ENCODE assay signal across 9 cellular contexts in the genomic region with DNA sequence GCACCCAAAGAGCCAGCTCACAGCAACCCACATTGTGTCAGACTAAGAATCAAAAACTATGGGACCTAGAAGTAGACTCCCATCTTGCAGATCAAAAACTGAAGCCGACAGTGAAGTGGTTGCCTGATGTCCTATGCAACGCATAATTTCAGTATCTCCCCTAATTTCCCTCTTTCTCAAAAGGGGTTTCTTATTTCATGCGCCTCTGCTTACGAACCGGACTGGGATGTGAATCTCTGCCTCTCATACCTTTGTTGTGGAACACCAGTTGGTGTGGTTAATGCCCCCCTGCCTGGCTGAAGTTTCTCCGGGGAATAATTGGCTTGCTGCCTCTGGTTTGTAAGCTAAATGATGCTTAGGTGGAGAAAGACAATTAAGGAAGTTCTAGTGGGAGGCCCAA. TPM values are rescaled to one million over a fixed set of nuclear protein-coding genes. Genes with fewer than 3 reads are reported as not detected.
DNase-seq lines count a peak whose midpoint lies in the region; ATAC-seq, FAIRE-seq and TF ChIP-seq lines count a peak whose summit lies in the region.
"Had no signal": no experiment of that assay in that cellular context is flagged by ENCODE, and none has a peak within 500 bp of the region (broad histone marks: within the 10 kb centered on the region; RNA-seq: fewer than 3 reads in every experiment).

No MANE protein-coding gene starts in this region.

- SMC1A ChIA-PET in GM12878 (lab: Charles Lee; ENCODE audit: uncharacterized antibody, unreplicated experiment): interaction anchor here (0.5 to 1.7 kb wide), 5 partner anchors 9 to 37 kb away, joined by 3 to 9 read pairs (median 5); no protein-coding TSS in a partner anchor

- in situ Hi-C loops in GM12878 (cut with MboI): loop anchor here (10.0 kb wide), 1 partner anchor 259 kb away; no protein-coding TSS in a partner anchor

- BruUV-seq in GM12878 (replicated peaks; lab: Mats Ljungman, UMichigan): no TSS peak

- peak overlapping the region; percentile 47 to 58 for H3K4me3 ChIP-seq in right atrium auricular region
- H3K4me3 ChIP-seq in GM12878: no peak overlapping the region; the same call in 1 of the 2 replicates
- H3K4me3 ChIP-seq in naive thymus-derived CD4-positive, alpha-beta T cell (ENCODE audit: low read length): peak overlapping the region; percentile 1
- no peak overlapping the region for H3K4me3 ChIP-seq in BE2C (ENCODE audit: low read depth, low read length)

- H4K20me1 ChIP-seq in GM12878 (ENCODE audit: control insufficient read depth, insufficient read depth): no peaks in the 10 kb centered on the region

- peaks cover 0 to 3% (median 0%) of the 10 kb centered on the region in 11 donors for H3K9me3 Mint-ChIP-seq in naive thymus-derived CD4-positive, alpha-beta T cell

- H3K4me1 ChIP-seq in right atrium auricular region: peaks cover 0 to 21% of the 10 kb centered on the region in 2 donors
- H3K4me1 ChIP-seq in GM12878 (ENCODE audit: control insufficient read depth, insufficient read depth, low read length): peaks cover 4% of the 10 kb centered on the region; the same call in 1 of the 2 replicates
- no peaks in the 10 kb centered on the region for H3K4me1 ChIP-seq in naive thymus-derived CD4-positive, alpha-beta T cell (ENCODE audit: control insufficient read depth in 2 of 2, insufficient read depth in 2 of 2, low read length in 2 of 2)
- no peaks in the 10 kb centered on the region for H3K4me1 ChIP-seq in BE2C

- no peaks in the 10 kb centered on the region for H3K9me3 ChIP-seq in right atrium auricular region
- peaks cover under 1% of the 10 kb centered on the region; the same call in 2 of the 3 replicates for H3K9me3 ChIP-seq in GM12878 (replicated peaks; ENCODE audit: control insufficient read depth, insufficient read depth, low read length)
- no peaks in the 10 kb centered on the region for H3K9me3 ChIP-seq in naive thymus-derived CD4-positive, alpha-beta T cell (ENCODE audit: control insufficient read depth in 2 of 3, low read length in 3 of 3)
- H3K9me3 ChIP-seq in BE2C: no peaks in the 10 kb centered on the region

- TF ChIP-seq CTCF in right atrium auricular region (IDR thresholded peaks at IDR 0.05) (no peak), GM12878 (IDR thresholded peaks at IDR 0.05 in 2 of 3, conservative IDR thresholded peaks at IDR 0.05 in 1 of 3; ENCODE audit: control insufficient read depth in 2 of 3, extremely low read depth in 1 of 3, insufficient read depth in 1 of 3, low read depth in 3 of 3, low read length in 3 of 3) (no peak), BE2C (IDR thresholded peaks at IDR 0.05; ENCODE audit: low read depth, low read length) (no peak)

- no peak for TF ChIP-seq POLR2A in GM12878 (IDR thresholded peaks at IDR 0.05; ENCODE audit: low read depth, low read length)

- H3K36me3 ChIP-seq in right atrium auricular region (no peaks in the 10 kb centered on the region), GM12878 (ENCODE audit: control insufficient read depth in 2 of 2, insufficient read depth in 2 of 2, low read length in 1 of 2) (no peaks in the 10 kb centered on the region; a peak in 1 of 4 replicates), BE2C (no peaks in the 10 kb centered on the region)
- no peaks in the 10 kb centered on the region for H3K36me3 ChIP-seq in naive thymus-derived CD4-positive, alpha-beta T cell (ENCODE audit: control insufficient read depth in 2 of 3, insufficient read depth in 3 of 3, low read length in 3 of 3)

- H3K4me3 Mint-ChIP-seq in naive thymus-derived CD4-positive, alpha-beta T cell: peak overlapping the region; percentile 51 to 84 (median 76)

- TF ChIP-seq EP300 in GM12878 (IDR thresholded peaks at IDR 0.05; ENCODE audit: borderline replicate concordance in 1 of 2, control insufficient read depth in 1 of 2, low read depth in 2 of 2, low read length in 2 of 2): no peak

- ATAC-seq in left cardiac atrium (no peak), GM12878 (no peak), HG02642 (IDR thresholded peaks at IDR 0.05; ENCODE audit: poor library complexity, unreplicated experiment) (no peak)
- ATAC-seq in naive thymus-derived CD4-positive, alpha-beta T cell: no peak

- peaks cover 4 to 30% (median 22%) of the 10 kb centered on the region in 7 donors for H3K4me1 Mint-ChIP-seq in naive thymus-derived CD4-positive, alpha-beta T cell

- H3K27me3 ChIP-seq in right atrium auricular region (no peaks in the 10 kb centered on the region), GM12878 (replicated peaks in 1 of 2; ENCODE audit: control insufficient read depth in 2 of 2, insufficient read depth in 2 of 2, low read length in 1 of 2) (no peaks in the 10 kb centered on the region), BE2C (peaks cover 21% of the 10 kb centered on the region)
- H3K27me3 ChIP-seq in naive thymus-derived CD4-positive, alpha-beta T cell (ENCODE audit: control insufficient read depth in 2 of 2, insufficient read depth in 2 of 2, low read length in 2 of 2): peaks cover 0 to 7% of the 10 kb centered on the region in 2 donors

- peak overlapping the region; percentile 60 for H3K4me2 ChIP-seq in GM12878 (ENCODE audit: control insufficient read depth, insufficient read depth)

- intact Hi-C loops in left cardiac atrium (cut with DNase I): no loop called here
- intact Hi-C loops in GM12878 (cut with micrococcal nuclease; ENCODE audit: unreplicated experiment): no loop called here
- intact Hi-C loops in naive thymus-derived CD4-positive, alpha-beta T cell (cut with micrococcal nuclease): no loop called here

- POLR2A ChIA-PET in GM12878 (lab: Charles Lee): interaction anchor here (0.7 to 5.6 kb wide), 2 partner anchors 9 to 11 kb away, joined by 3 to 25 read pairs; no protein-coding TSS in a partner anchor
- POLR2A ChIA-PET in naive thymus-derived CD4-positive, alpha-beta T cell (lab: Charles Lee): no interaction called here

- peaks cover 6 to 57% (median 43%) of the 10 kb centered on the region in 5 donors for H3K27me3 Mint-ChIP-seq in naive thymus-derived CD4-positive, alpha-beta T cell

- H3K27ac Mint-ChIP-seq in naive thymus-derived CD4-positive, alpha-beta T cell: peak overlapping the region in 3 of 9 donors; percentile 19 to 68 (median 25)

- peaks cover 0 to 18% (median under 1%) of the 10 kb centered on the region in 5 donors for H3K36me3 Mint-ChIP-seq in naive thymus-derived CD4-positive, alpha-beta T cell

- RAD21 ChIA-PET in GM12878 (lab: Charles Lee; ENCODE audit: unreplicated experiment): interaction anchor here (1.0 kb wide), 1 partner anchor 9 kb away, joined by 3 read pairs; no protein-coding TSS in a partner anchor

- DNase-seq in right atrium auricular region (ENCODE audit: low spot score): no peak
- DNase-seq in left cardiac atrium: no peak
- no peak for DNase-seq in GM12878 (ENCODE audit: low read depth, low spot score)
- DNase-seq in naive thymus-derived CD4-positive, alpha-beta T cell: no peak
- DNase-seq in cerebellar nuclear complex (lab: John Stamatoyannopoulos, UW): no peak
- DNase-seq in BE2C: no peak
- no peak for DNase-seq in NCI-H226

- CTCF ChIA-PET in GM12878 (lab: Yijun Ruan, JAX): interaction anchor here (1.4 kb wide), 2 partner anchors 10 kb away, joined by 3 to 4 read pairs; no protein-coding TSS in a partner anchor
- CTCF ChIA-PET in naive thymus-derived CD4-positive, alpha-beta T cell (lab: Charles Lee): interaction anchor here (0.6 kb wide), 1 partner anchor 37 kb away, joined by 4 read pairs; no protein-coding TSS in a partner anchor

- WGBS in GM12878 (ENCODE audit: insufficient coverage, insufficient replicate concordance, low lambda C conversion rate, missing lambda C conversion rate): 81% methylated on average over 6 of the region's 6 CpGs

- H2AFZ ChIP-seq in GM12878 (ENCODE audit: control insufficient read depth, low read depth, low read length): peak overlapping the region; percentile 78

- peak overlapping the region; percentile 51; the same call in 1 of the 2 replicates for H3K9ac ChIP-seq in GM12878 (ENCODE audit: control insufficient read depth, insufficient read depth, low read length)

- no peak for FAIRE-seq in GM12878 (lab: Jason Lieb, UNC)
- FAIRE-seq: RCC 7860 had no signal

- peaks cover 34% of the 10 kb centered on the region for H3K79me2 ChIP-seq in GM12878 (ENCODE audit: control insufficient read depth, insufficient read depth, low read length)

- TF ChIP-seq RAD21 in GM12878 (IDR thresholded peaks at IDR 0.05; ENCODE audit: insufficient read depth, low read depth, low read length): no peak

- H3K27ac ChIP-seq in right atrium auricular region (no peak overlapping the region), GM12878 (ENCODE audit: control insufficient read depth, insufficient read depth) (peak overlapping the region; percentile 38; the same call in 1 of the 2 replicates)
- no peak overlapping the region for H3K27ac ChIP-seq in naive thymus-derived CD4-positive, alpha-beta T cell (ENCODE audit: low read depth, low read length)

TF ChIP-seq in GM12878, 131 proteins besides CTCF, POLR2A, EP300 and RAD21 (continues in another document):
- TF ChIP-seq CHD4 (IDR thresholded peaks at IDR 0.05): no peak
- TF ChIP-seq BRCA1 (IDR thresholded peaks at IDR 0.05; ENCODE audit: low read depth, low read length): no peak
- TF ChIP-seq CREB1 (IDR thresholded peaks at IDR 0.05; ENCODE audit: low read depth): no peak
- no peak for TF ChIP-seq MEF2A (IDR thresholded peaks at IDR 0.05; ENCODE audit: insufficient read depth, low read depth, low read length)

RNA-seq across cellular contexts. Expression of a gene that starts 0.5 kb away (rescaled TPM):
- total RNA-seq in right atrium auricular region (1 to 10 TPM; 6.2 to 7.1 TPM), left cardiac atrium (10 to 100 TPM in 1 of 2 donors, 1 to 10 TPM in 1; 9.9 to 15.6 TPM), GM12878 (2014; rRNA removed) (3.0 and 4.1 TPM in 2 replicates), GM12878 (2014; rRNA removed; fragmentation: Illumina TruSeq; extraction: Trizol) (2.8 and 3.9 TPM in 2 replicates), GM12878 (2021) (8.0 and 10.7 TPM in 2 replicates)
- 19.8 and 20.0 TPM in 2 replicates for total RNA-seq in GM12878 (2013; cell fraction: nucleolus; rRNA removed)
- 11.6 TPM for polyA plus RNA-seq in GM12878 (2011; ENCODE audit: low read depth)
- polyA plus RNA-seq in GM12878 (2011; rRNA removed) (12.1 and 15.9 TPM in 2 replicates), GM12878 (2014; fragmentation: Illumina TruSeq; extraction: Trizol) (6.6 and 7.0 TPM in 2 replicates), GM12878 (2014; fragmentation: Nextera tagmentation; extraction: Ambion mirVana) (1 to 10 TPM in 1 of 2 experiments, under 1 TPM in 1; 0.71 to 2.4 TPM), GM12878 (2014; rRNA removed) (4.3 and 5.3 TPM in 2 replicates), GM12878 (2016; fragmentation: Nextera tagmentation; extraction: Ambion mirVana) (1 to 10 TPM; 4.1 to 6.5 TPM)
- polyA plus RNA-seq in GM12878 (2011; cell fraction: cytosol; rRNA removed): 12.6 and 20.8 TPM in 2 replicates
- polyA plus RNA-seq in GM12878 (2011; cell fraction: nucleus; rRNA removed): 5.0 and 7.8 TPM in 2 replicates
- 27.8 and 39.8 TPM in 2 replicates for polyA plus RNA-seq in GM12878 (2012)
- polyA minus RNA-seq in GM12878 (2011; rRNA and poly(A)+ RNA removed): 20.9 and 22.8 TPM in 2 replicates
- polyA minus RNA-seq in GM12878 (2011; cell fraction: cytosol; rRNA and poly(A)+ RNA removed): 5.3 and 10.3 TPM in 2 replicates
- 7.4 and 21.9 TPM in 2 replicates for polyA minus RNA-seq in GM12878 (2011; cell fraction: nucleus; rRNA and poly(A)+ RNA removed)
- 10 to 100 TPM in 2 of 5 experiments, 1 to 10 TPM in 3; 5.2 to 15.9 (median 6.7) TPM for total RNA-seq in naive thymus-derived CD4-positive, alpha-beta T cell
- 1 to 10 TPM; 3.5 to 7.1 TPM for polyA plus RNA-seq in naive thymus-derived CD4-positive, alpha-beta T cell
- polyA plus RNA-seq in BE2C (2012; ENCODE audit: insufficient read depth, insufficient read length, low read depth): 4.3 TPM

Comparison
In these comparisons a context has a peak if more than half of its experiments do, and no peak if none do; other contexts are left out.
1. H3K4me3 ChIP-seq: peak in right atrium auricular region (2 of 2) and naive thymus-derived CD4-positive, alpha-beta T cell (single experiment); none in GM12878 (single experiment) and BE2C (single experiment).